ENCODE assay signal across 1 cellular context in genomic region chr9:132241483-132241839, GRCh38.
A peak's percentile ranks its signal among the peaks of the same experiment; 100 is the strongest.
TF ChIP-seq lines count a peak whose summit lies in the region.

No MANE protein-coding gene starts in this region.

TF ChIP-seq in HepG2, 621 proteins besides CTCF, POLR2A, EP300 and RAD21 (continued from another document):
- no peak for TF ChIP-seq DBP (CRISPR knock-in tag; IDR thresholded peaks at IDR 0.05; ENCODE audit: not compliant biosample characterization)
- 0 out of 2 replicates have a peak, but pooled peaks have one; percentile 12 for TF ChIP-seq MAZ (IDR thresholded peaks at IDR 0.05; ENCODE audit: borderline replicate concordance, low read depth, low read length)
- no peak for TF ChIP-seq MAZ (CRISPR knock-in tag; IDR thresholded peaks at IDR 0.05; ENCODE audit: low read depth)
- 0 out of 2 replicates have a peak, but pooled peaks have one; percentile 0 for TF ChIP-seq CHCHD3 (CRISPR knock-in tag; IDR thresholded peaks at IDR 0.05)
- no peak for TF ChIP-seq KLF6 (CRISPR knock-in tag; IDR thresholded peaks at IDR 0.05)
- TF ChIP-seq RFXANK (CRISPR knock-in tag; IDR thresholded peaks at IDR 0.05) = no peak
- peak; percentile 39; the same call in 1 of the 2 replicates for TF ChIP-seq GABPB1 (CRISPR knock-in tag; IDR thresholded peaks at IDR 0.05)
- no peak for TF ChIP-seq ATM (IDR thresholded peaks at IDR 0.05; ENCODE audit: borderline replicate concordance)
- TF ChIP-seq, protein P1, sequence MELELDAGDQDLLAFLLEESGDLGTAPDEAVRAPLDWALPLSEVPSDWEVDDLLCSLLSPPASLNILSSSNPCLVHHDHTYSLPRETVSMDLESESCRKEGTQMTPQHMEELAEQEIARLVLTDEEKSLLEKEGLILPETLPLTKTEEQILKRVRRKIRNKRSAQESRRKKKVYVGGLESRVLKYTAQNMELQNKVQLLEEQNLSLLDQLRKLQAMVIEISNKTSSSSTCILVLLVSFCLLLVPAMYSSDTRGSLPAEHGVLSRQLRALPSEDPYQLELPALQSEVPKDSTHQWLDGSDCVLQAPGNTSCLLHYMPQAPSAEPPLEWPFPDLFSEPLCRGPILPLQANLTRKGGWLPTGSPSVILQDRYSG (CRISPR knock-in tag; IDR thresholded peaks at IDR 0.05) = no peak
- TF ChIP-seq, protein P2, sequence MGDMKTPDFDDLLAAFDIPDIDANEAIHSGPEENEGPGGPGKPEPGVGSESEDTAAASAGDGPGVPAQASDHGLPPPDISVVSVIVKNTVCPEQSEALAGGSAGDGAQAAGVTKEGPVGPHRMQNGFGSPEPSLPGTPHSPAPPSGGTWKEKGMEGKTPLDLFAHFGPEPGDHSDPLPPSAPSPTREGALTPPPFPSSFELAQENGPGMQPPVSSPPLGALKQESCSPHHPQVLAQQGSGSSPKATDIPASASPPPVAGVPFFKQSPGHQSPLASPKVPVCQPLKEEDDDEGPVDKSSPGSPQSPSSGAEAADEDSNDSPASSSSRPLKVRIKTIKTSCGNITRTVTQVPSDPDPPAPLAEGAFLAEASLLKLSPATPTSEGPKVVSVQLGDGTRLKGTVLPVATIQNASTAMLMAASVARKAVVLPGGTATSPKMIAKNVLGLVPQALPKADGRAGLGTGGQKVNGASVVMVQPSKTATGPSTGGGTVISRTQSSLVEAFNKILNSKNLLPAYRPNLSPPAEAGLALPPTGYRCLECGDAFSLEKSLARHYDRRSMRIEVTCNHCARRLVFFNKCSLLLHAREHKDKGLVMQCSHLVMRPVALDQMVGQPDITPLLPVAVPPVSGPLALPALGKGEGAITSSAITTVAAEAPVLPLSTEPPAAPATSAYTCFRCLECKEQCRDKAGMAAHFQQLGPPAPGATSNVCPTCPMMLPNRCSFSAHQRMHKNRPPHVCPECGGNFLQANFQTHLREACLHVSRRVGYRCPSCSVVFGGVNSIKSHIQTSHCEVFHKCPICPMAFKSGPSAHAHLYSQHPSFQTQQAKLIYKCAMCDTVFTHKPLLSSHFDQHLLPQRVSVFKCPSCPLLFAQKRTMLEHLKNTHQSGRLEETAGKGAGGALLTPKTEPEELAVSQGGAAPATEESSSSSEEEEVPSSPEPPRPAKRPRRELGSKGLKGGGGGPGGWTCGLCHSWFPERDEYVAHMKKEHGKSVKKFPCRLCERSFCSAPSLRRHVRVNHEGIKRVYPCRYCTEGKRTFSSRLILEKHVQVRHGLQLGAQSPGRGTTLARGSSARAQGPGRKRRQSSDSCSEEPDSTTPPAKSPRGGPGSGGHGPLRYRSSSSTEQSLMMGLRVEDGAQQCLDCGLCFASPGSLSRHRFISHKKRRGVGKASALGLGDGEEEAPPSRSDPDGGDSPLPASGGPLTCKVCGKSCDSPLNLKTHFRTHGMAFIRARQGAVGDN (CRISPR knock-in tag; IDR thresholded peaks at IDR 0.05) = peak; percentile 44; the same call in 1 of the 2 replicates
- 0 out of 2 replicates have a peak, but pooled peaks have one; percentile 11 for TF ChIP-seq SP4 (CRISPR knock-in tag; IDR thresholded peaks at IDR 0.05)
- TF ChIP-seq THAP9 (CRISPR knock-in tag; IDR thresholded peaks at IDR 0.05; ENCODE audit: borderline replicate concordance) = no peak
- no peak for TF ChIP-seq PLRG1 (conservative IDR thresholded peaks at IDR 0.05)
- TF ChIP-seq CCDC6 (CRISPR knock-in tag; IDR thresholded peaks at IDR 0.05) = peak; percentile 5; the same call in 1 of the 2 replicates
